ENCODE assay signal across 9 cellular contexts in genomic region chr3:107938128-107938527, GRCh38.
A peak's percentile ranks its signal among the peaks of the same experiment; 100 is the strongest.
DNase-seq lines count a peak whose midpoint lies in the region; ATAC-seq and TF ChIP-seq lines count a peak whose summit lies in the region.
"Had no signal": no experiment of that assay in that cellular context is flagged by ENCODE, and none has a peak within 500 bp of the region (broad histone marks: within the 10 kb centered on the region; RNA-seq: fewer than 3 reads in every experiment).

No MANE protein-coding gene starts in this region.

- H3K18ac ChIP-seq in IMR-90 (ENCODE audit: low read depth, low read length): no peak overlapping the region

- no peaks in the 10 kb centered on the region for H3K36me3 Mint-ChIP-seq in stimulated activated effector memory CD8-positive, alpha-beta T cell treated with anti-CD3 and anti-CD28 coated beads, Interleukin-12 subunit alpha, Interleukin-12 subunit beta, amount 100 ng/mL, for 72 hours

- TF ChIP-seq EP300 in transverse colon (IDR thresholded peaks at IDR 0.05; ENCODE audit: low read depth): no peak

- H2AFZ ChIP-seq in DND-41 (ENCODE audit: low read depth, low read length): no peak overlapping the region
- no peak overlapping the region for H2AFZ ChIP-seq in IMR-90 (replicated peaks; ENCODE audit: low read length, poor library complexity)

- H2BK20ac ChIP-seq in IMR-90 (ENCODE audit: low read depth, low read length): no peak overlapping the region

- peaks cover 6% of the 10 kb centered on the region for H3K9me3 Mint-ChIP-seq in stimulated activated effector memory CD8-positive, alpha-beta T cell treated with anti-CD3 and anti-CD28 coated beads, Interleukin-12 subunit alpha, Interleukin-12 subunit beta, amount 100 ng/mL, for 72 hours

- TF ChIP-seq POLR2A in IMR-90 (IDR thresholded peaks at IDR 0.05; ENCODE audit: low read depth, low read length) (no peak), transverse colon (IDR thresholded peaks at IDR 0.05) (no peak)

- intact Hi-C loops in IMR-90 (cut with micrococcal nuclease) (loop anchor here (1.0 to 2.0 kb wide), 3 partner anchors 468 to 613 kb away; no protein-coding TSS in a partner anchor), right cardiac atrium (cut with DNase I) (loop anchor here in 1 of 4 donors (5.0 to 10.0 kb wide), 2 partner anchors 467 to 539 kb away; no protein-coding TSS in a partner anchor), transverse colon (cut with DNase I; ENCODE audit: low total_unique reads) (no loop called here)

- no TSS peak for BruUV-seq in IMR-90 (replicated peaks; lab: Mats Ljungman, UMichigan)

- DNase-seq in DND-41 (peak; percentile 19), IMR-90 (peak; percentile 42), right cardiac atrium (peak in 2 of 3 donors; percentile 21 to 52), transverse colon (no peak), NCI-H2029 treated with DMSO at 0.1 percent for 48 hours (lab: John Stamatoyannopoulos, UW) (no peak)
- DNase-seq in activated CD4-positive, alpha-beta T cell treated with anti-CD3 and anti-CD28 coated beads, Interleukin-2, amount 50 U/mL, for 4 hours: peak; percentile 4 to 7
- DNase-seq in stimulated activated effector memory CD8-positive, alpha-beta T cell treated with anti-CD3 and anti-CD28 coated beads, Interleukin-12 subunit alpha, Interleukin-12 subunit beta, amount 100 ng/mL, for 72 hours (ENCODE audit: low spot score in 2 of 2): no peak
- no peak for DNase-seq in activated T-cell treated with anti-CD3 and anti-CD28 coated beads, Interleukin-2, amount 50 U/mL, for 1 hour

- no peaks in the 10 kb centered on the region for H4K20me1 ChIP-seq in DND-41 (ENCODE audit: insufficient read depth, low read length)
- H4K20me1 ChIP-seq in IMR-90 (ENCODE audit: insufficient read depth, low read length): no peaks in the 10 kb centered on the region

- H3K4me3 ChIP-seq in DND-41 (ENCODE audit: low read depth in 1 of 2, low read length in 2 of 2) (no peak overlapping the region), IMR-90 (ENCODE audit: insufficient read depth, low read depth, low read length) (no peak overlapping the region), right cardiac atrium (ENCODE audit: low read length) (no peak overlapping the region), transverse colon (no peak overlapping the region)

- H3K4ac ChIP-seq in IMR-90 (ENCODE audit: low read depth, low read length): no peak overlapping the region

- no peak overlapping the region for H4K8ac ChIP-seq in IMR-90 (ENCODE audit: low read depth in 2 of 2, low read length in 2 of 2)

- POLR2A ChIA-PET in IMR-90 (lab: Charles Lee; ENCODE audit: unreplicated experiment): no interaction called here

- H3K4me2 ChIP-seq in DND-41 (ENCODE audit: insufficient read depth, low read length): no peak overlapping the region
- no peak overlapping the region for H3K4me2 ChIP-seq in IMR-90 (ENCODE audit: low read depth, low read length)

- H4K91ac ChIP-seq in IMR-90 (ENCODE audit: insufficient read depth, low read depth, low read length): no peak overlapping the region

- no peaks in the 10 kb centered on the region for H3K79me1 ChIP-seq in IMR-90 (ENCODE audit: low read depth in 1 of 2, low read length in 2 of 2)

- ATAC-seq in DND-41 (ENCODE audit: insufficient read depth, low read depth): no peak
- ATAC-seq in IMR-90 (ENCODE audit: low read depth): peak; percentile 62
- peak in 1 of 2 donors; percentile 70 for ATAC-seq in right cardiac atrium
- ATAC-seq in stimulated activated effector memory CD8-positive, alpha-beta T cell treated with anti-CD3 and anti-CD28 coated beads, Interleukin-12 subunit alpha, Interleukin-12 subunit beta, amount 100 ng/mL, for 72 hours: no peak

- H3K9me3 ChIP-seq in DND-41 (ENCODE audit: insufficient read depth, low read length, severe bottlenecking) (no peaks in the 10 kb centered on the region), IMR-90 (ENCODE audit: control insufficient read depth, insufficient read depth, low read length) (no peaks in the 10 kb centered on the region), right cardiac atrium (ENCODE audit: control insufficient read depth, low read length) (no peaks in the 10 kb centered on the region), transverse colon (peaks cover 0 to 6% of the 10 kb centered on the region in 2 donors)

- in situ Hi-C loops in IMR-90 (cut with MboI; ENCODE audit: low sequenced_read_pairs) (no loop called here), transverse colon (cut with MboI; ENCODE audit: low pct_ligation_motif_present in 1 of 4, low pct_unique_long_range_greater_than_20kb in 1 of 4, low sequenced_read_pairs in 3 of 4) (loop anchor here in 1 of 4 donors (10.0 to 25.0 kb wide), 3 partner anchors 149 to 467 kb away; partner anchors contain the start of genes CD47 and IFT57)

- no peaks in the 10 kb centered on the region for H3K9me1 ChIP-seq in IMR-90 (ENCODE audit: insufficient read depth, low read length)

- H3K4me1 ChIP-seq in DND-41 (ENCODE audit: insufficient read depth, low read length) (no peaks in the 10 kb centered on the region), IMR-90 (ENCODE audit: control insufficient read depth, insufficient read depth, low read length) (no peaks in the 10 kb centered on the region), right cardiac atrium (ENCODE audit: control insufficient read depth, insufficient read depth, low read length) (no peaks in the 10 kb centered on the region), transverse colon (no peaks in the 10 kb centered on the region)

- no peak overlapping the region for H2BK5ac ChIP-seq in IMR-90 (ENCODE audit: low read depth, low read length, poor library complexity, severe bottlenecking)

- H3K4me3 Mint-ChIP-seq in stimulated activated effector memory CD8-positive, alpha-beta T cell treated with anti-CD3 and anti-CD28 coated beads, Interleukin-12 subunit alpha, Interleukin-12 subunit beta, amount 100 ng/mL, for 72 hours: no peak overlapping the region
- H3K4me3 Mint-ChIP-seq: memory B cell had no signal

- no peak overlapping the region for H3K14ac ChIP-seq in IMR-90 (replicated peaks; ENCODE audit: low read depth, low read length)

- TF ChIP-seq CTCF in DND-41 (IDR thresholded peaks at IDR 0.05; ENCODE audit: borderline replicate concordance, extremely low read depth, low read length, poor library complexity, severe bottlenecking) (peak; percentile 50), IMR-90 (conservative IDR thresholded peaks at IDR 0.05; ENCODE audit: low read depth, low read length) (peak; percentile 57), transverse colon (IDR thresholded peaks at IDR 0.05) (peak; percentile 34 to 55 (median 41))

- no peaks in the 10 kb centered on the region for H3K36me3 ChIP-seq in DND-41 (ENCODE audit: insufficient read depth, low read length)
- no peaks in the 10 kb centered on the region for H3K36me3 ChIP-seq in IMR-90 (ENCODE audit: control insufficient read depth, insufficient read depth, low read length)
- H3K36me3 ChIP-seq in transverse colon: no peaks in the 10 kb centered on the region

- no peak overlapping the region for H3K27ac Mint-ChIP-seq in stimulated activated effector memory CD8-positive, alpha-beta T cell treated with anti-CD3 and anti-CD28 coated beads, Interleukin-12 subunit alpha, Interleukin-12 subunit beta, amount 100 ng/mL, for 72 hours
- H3K27ac Mint-ChIP-seq: memory B cell had no signal

- H2BK15ac ChIP-seq in IMR-90 (ENCODE audit: low read depth, low read length): no peak overlapping the region

- H3K56ac ChIP-seq in IMR-90 (ENCODE audit: extremely low read depth, insufficient read depth, low read length): no peak overlapping the region

- H3K79me2 ChIP-seq in DND-41 (ENCODE audit: insufficient read depth, low read length): no peaks in the 10 kb centered on the region

- dilution Hi-C loops in IMR-90 (cut with HindIII; ENCODE audit: low sequenced_read_pairs, unreplicated experiment): no loop called here

- H3K27ac ChIP-seq in DND-41 (ENCODE audit: low read length) (no peak overlapping the region), IMR-90 (ENCODE audit: insufficient read depth, low read length) (no peak overlapping the region), right cardiac atrium (ENCODE audit: low read length) (no peak overlapping the region), transverse colon (no peak overlapping the region)

- CTCF ChIA-PET in IMR-90 (lab: Yijun Ruan, JAX): interaction anchor here (0.6 to 1.4 kb wide), 10 partner anchors 10 to 1046 kb away, joined by 3 to 6 read pairs (median 4); no protein-coding TSS in a partner anchor

- H4K5ac ChIP-seq in IMR-90 (ENCODE audit: low read depth, low read length): no peak overlapping the region

- no peak overlapping the region for H3K9ac ChIP-seq in DND-41 (ENCODE audit: low read depth, low read length)
- H3K9ac ChIP-seq in IMR-90 (ENCODE audit: low read depth, low read length): no peak overlapping the region

- H3K4me1 Mint-ChIP-seq in stimulated activated effector memory CD8-positive, alpha-beta T cell treated with anti-CD3 and anti-CD28 coated beads, Interleukin-12 subunit alpha, Interleukin-12 subunit beta, amount 100 ng/mL, for 72 hours: peaks cover 18% of the 10 kb centered on the region
- H3K4me1 Mint-ChIP-seq: memory B cell had no signal

- no peak overlapping the region for H2AK5ac ChIP-seq in IMR-90 (ENCODE audit: low read depth, low read length)

- no peak overlapping the region for H2AK9ac ChIP-seq in IMR-90 (replicated peaks; ENCODE audit: low read depth, low read length, poor library complexity)

- H2BK120ac ChIP-seq in IMR-90 (ENCODE audit: low read depth, low read length): no peak overlapping the region

- H3K27me3 ChIP-seq in DND-41 (ENCODE audit: insufficient read depth, low read length, poor library complexity) (no peaks in the 10 kb centered on the region), IMR-90 (ENCODE audit: control insufficient read depth, insufficient read depth, low read length) (peaks cover 2% of the 10 kb centered on the region), right cardiac atrium (ENCODE audit: control insufficient read depth, insufficient read depth) (no peaks in the 10 kb centered on the region), transverse colon (no peaks in the 10 kb centered on the region)

- peak; percentile 64 for TF ChIP-seq RAD21 in IMR-90 (IDR thresholded peaks at IDR 0.05; ENCODE audit: low read length)

- H3K23ac ChIP-seq in IMR-90 (ENCODE audit: low read depth, low read length): no peak overlapping the region

TF ChIP-seq in IMR-90, 13 proteins besides CTCF, POLR2A, EP300 and RAD21:
- TF ChIP-seq MXI1 (IDR thresholded peaks at IDR 0.05; ENCODE audit: borderline replicate concordance, low read depth, low read length) (no peak), RCOR1 (IDR thresholded peaks at IDR 0.05; ENCODE audit: insufficient replicate concordance, low read length) (no peak), SMC3 (IDR thresholded peaks at IDR 0.05; ENCODE audit: low read depth, low read length) (peak; percentile 60)

Comparison
In these comparisons a context has a peak if more than half of its experiments do, and no peak if none do; other contexts are left out.
1. DNase-seq: peak in DND-41 (single experiment), IMR-90 (single experiment), activated CD4-positive, alpha-beta T cell treated with anti-CD3 and anti-CD28 coated beads, Interleukin-2, amount 50 U/mL, for 4 hours (2 of 2) and right cardiac atrium (2 of 3); none in transverse colon (single experiment), NCI-H2029 treated with DMSO at 0.1 percent for 48 hours (single experiment), stimulated activated effector memory CD8-positive, alpha-beta T cell treated with anti-CD3 and anti-CD28 coated beads, Interleukin-12 subunit alpha, Interleukin-12 subunit beta, amount 100 ng/mL, for 72 hours (0 of 2) and activated T-cell treated with anti-CD3 and anti-CD28 coated beads, Interleukin-2, amount 50 U/mL, for 1 hour (single experiment).
2. Peak in every context shown above with its lines, with median percentiles within 50 percentile points of each other: CTCF ChIP-seq.